In the genomic region with DNA sequence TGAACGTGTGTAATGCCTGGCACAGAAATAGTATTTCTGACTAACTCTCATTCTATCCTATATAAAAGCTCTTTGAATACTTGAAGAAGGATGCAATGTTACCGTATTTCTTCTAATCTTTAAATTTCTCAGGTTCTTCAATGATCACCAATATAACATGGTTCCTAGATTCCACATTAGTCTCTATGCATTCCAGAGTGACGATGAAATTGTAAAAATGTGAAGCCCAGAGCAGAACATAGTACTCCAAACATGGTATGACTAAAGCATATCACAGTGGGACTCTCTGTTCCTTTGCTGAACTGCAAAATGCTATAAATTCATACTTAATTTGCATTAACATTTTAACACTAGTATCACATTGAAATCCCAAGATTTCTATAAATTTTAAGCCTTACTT, we compare ENCODE assay signal across 16 cellular contexts.
"Had no signal": no experiment of that assay in that cellular context is flagged by ENCODE, and none has a peak within 500 bp of the region (broad histone marks: within the 10 kb centered on the region; RNA-seq: fewer than 3 reads in every experiment).

No MANE protein-coding gene starts in this region.

- ATAC-seq: left lobe of liver; psoas muscle; right lobe of liver; stimulated activated naive B cell treated with anti-CD40 and anti-IgM and Interleukin-4, amounts not matched to agents 10 μg/mL and 1 μg/mL and 100 μg/mL, for 72 hours had no signal

- H3K27me3 ChIP-seq: right lobe of liver had no signal

- H3K27ac ChIP-seq: psoas muscle, right lobe of liver, VCaP had no signal

- H3K36me3 ChIP-seq: right lobe of liver had no signal

- DNase-seq: activated CD4-positive, alpha-beta memory T cell treated with anti-CD3 and anti-CD28 coated beads for 36 hours; activated gamma-delta T cell treated with Interleukin-2 at 50 U/mL for 16 hours; activated naive CD8-positive, alpha-beta T cell treated with anti-CD3 and anti-CD28 coated beads for 36 hours; activated T-cell treated with anti-CD3 and anti-CD28 coated beads, Interleukin-2, amount 50 U/mL, for 48 hours; aorta; central memory CD4-positive, alpha-beta T cell; effector memory CD4-positive, alpha-beta T cell; occipital lobe; psoas muscle; right lobe of liver; stimulated activated CD4-positive, alpha-beta T cell treated with anti-CD3 and anti-CD28 coated beads, Interleukin-2, amount 100 ng/mL, for 24 hours; stimulated activated naive B cell treated with anti-CD40 and anti-IgM and Interleukin-4, amounts not matched to agents 10 μg/mL and 1 μg/mL and 100 μg/mL, for 72 hours; substantia nigra; T-helper 1 cell had no signal

- H3K4me1 ChIP-seq: psoas muscle, right lobe of liver had no signal

- H3K4me3 ChIP-seq: psoas muscle, right lobe of liver had no signal

- H3K9me3 ChIP-seq: psoas muscle, right lobe of liver had no signal
